In the genomic region with DNA sequence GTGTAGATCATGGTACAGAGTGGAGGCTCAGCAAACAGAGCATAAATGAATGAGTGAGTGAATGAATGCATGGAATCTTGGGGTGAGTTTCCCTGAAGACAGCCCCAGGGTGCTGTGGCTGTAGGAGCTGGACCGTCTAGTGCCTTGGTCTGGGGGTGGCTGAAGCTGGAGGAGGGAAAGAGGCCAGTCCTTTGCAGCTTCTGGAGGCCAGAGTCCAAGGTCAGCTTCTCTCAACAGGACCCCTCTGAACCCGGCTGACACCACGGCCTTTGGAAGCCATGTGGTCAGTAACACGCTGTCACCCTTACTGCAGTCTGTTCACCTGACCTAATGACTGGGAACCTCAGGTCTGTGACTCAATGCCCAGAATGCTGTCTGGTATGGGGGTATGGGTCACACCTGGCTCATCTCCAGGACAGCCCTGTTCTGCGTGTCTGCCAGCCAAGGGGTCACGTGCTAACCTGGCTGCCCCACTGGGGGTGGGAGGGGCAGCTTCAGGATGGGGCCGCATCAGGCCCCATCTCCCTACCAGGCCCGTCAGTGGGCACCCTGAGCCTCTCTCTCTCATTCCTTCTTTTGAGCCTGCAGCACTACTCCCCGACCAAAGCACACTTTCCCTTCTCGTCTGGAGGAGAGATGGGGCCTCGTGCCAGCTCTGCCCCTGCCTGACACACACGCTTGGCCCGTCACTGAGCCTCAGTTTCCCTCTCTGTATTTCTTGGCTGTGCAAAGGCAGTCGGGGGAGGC, we compare ENCODE assay signal across 1 cellular context.
TF ChIP-seq lines count a peak whose summit lies in the region.

No MANE protein-coding gene starts in this region.

TF ChIP-seq in HepG2, 621 proteins besides CTCF, POLR2A, EP300 and RAD21 (continued from another document and continues in another):
- TF ChIP-seq, protein P1, sequence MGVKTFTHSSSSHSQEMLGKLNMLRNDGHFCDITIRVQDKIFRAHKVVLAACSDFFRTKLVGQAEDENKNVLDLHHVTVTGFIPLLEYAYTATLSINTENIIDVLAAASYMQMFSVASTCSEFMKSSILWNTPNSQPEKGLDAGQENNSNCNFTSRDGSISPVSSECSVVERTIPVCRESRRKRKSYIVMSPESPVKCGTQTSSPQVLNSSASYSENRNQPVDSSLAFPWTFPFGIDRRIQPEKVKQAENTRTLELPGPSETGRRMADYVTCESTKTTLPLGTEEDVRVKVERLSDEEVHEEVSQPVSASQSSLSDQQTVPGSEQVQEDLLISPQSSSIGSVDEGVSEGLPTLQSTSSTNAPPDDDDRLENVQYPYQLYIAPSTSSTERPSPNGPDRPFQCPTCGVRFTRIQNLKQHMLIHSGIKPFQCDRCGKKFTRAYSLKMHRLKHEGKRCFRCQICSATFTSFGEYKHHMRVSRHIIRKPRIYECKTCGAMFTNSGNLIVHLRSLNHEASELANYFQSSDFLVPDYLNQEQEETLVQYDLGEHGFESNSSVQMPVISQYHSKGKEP (CRISPR knock-in tag; IDR thresholded peaks at IDR 0.05), result 0 out of 2 replicates have a peak, but pooled peaks have one; percentile 27
- TF ChIP-seq ETV5 (CRISPR knock-in tag; IDR thresholded peaks at IDR 0.05; ENCODE audit: borderline replicate concordance), result no peak
- 0 out of 2 replicates have a peak, but pooled peaks have one; percentile 14 for TF ChIP-seq ZNF121 (CRISPR knock-in tag; IDR thresholded peaks at IDR 0.05)
- peak; percentile 15 for TF ChIP-seq ZNF18 (CRISPR knock-in tag; IDR thresholded peaks at IDR 0.05; ENCODE audit: insufficient replicate concordance)
- TF ChIP-seq ZNF33A (CRISPR knock-in tag; IDR thresholded peaks at IDR 0.05; ENCODE audit: borderline replicate concordance), result no peak
- TF ChIP-seq RXRA (CRISPR knock-in tag; IDR thresholded peaks at IDR 0.05), result peak; percentile 98
- no peak for TF ChIP-seq GTF2F1 (IDR thresholded peaks at IDR 0.05; ENCODE audit: low read length)
- no peak for TF ChIP-seq FOXO4 (CRISPR knock-in tag; conservative IDR thresholded peaks at IDR 0.05)
- TF ChIP-seq HOXD1 (CRISPR knock-in tag; IDR thresholded peaks at IDR 0.05), result no peak
- TF ChIP-seq MYC (CRISPR knock-in tag; IDR thresholded peaks at IDR 0.05; ENCODE audit: borderline replicate concordance), result peak; percentile 96
- peak; percentile 85 for TF ChIP-seq PPARG (CRISPR knock-in tag; conservative IDR thresholded peaks at IDR 0.05)
- peak; percentile 46; the same call in 1 of the 2 replicates for TF ChIP-seq ZNF224 (CRISPR knock-in tag; IDR thresholded peaks at IDR 0.05)
- peak; percentile 89 for TF ChIP-seq ZNF687 (CRISPR knock-in tag; IDR thresholded peaks at IDR 0.05)
- peak; percentile 64; the same call in 1 of the 2 replicates for TF ChIP-seq KMT2A (CRISPR knock-in tag; IDR thresholded peaks at IDR 0.05)
- TF ChIP-seq EHMT2 (IDR thresholded peaks at IDR 0.05; ENCODE audit: borderline replicate concordance, low read depth, low read length), result peak; percentile 49; the same call in 1 of the 2 replicates
- no peak for TF ChIP-seq ZNF773 (CRISPR knock-in tag; IDR thresholded peaks at IDR 0.05; ENCODE audit: borderline replicate concordance)
- TF ChIP-seq THYN1 (CRISPR knock-in tag; IDR thresholded peaks at IDR 0.05; ENCODE audit: borderline replicate concordance, low read depth), result no peak
- no peak for TF ChIP-seq MAFK (conservative IDR thresholded peaks at IDR 0.05 in 1 of 2, IDR thresholded peaks at IDR 0.05 in 1 of 2; ENCODE audit: low read length in 2 of 2)
- no peak for TF ChIP-seq ISL2 (CRISPR knock-in tag; IDR thresholded peaks at IDR 0.05)
- TF ChIP-seq ZNF879 (CRISPR knock-in tag; IDR thresholded peaks at IDR 0.05), result no peak
- 0 out of 2 replicates have a peak, but pooled peaks have one; percentile 26 for TF ChIP-seq POLR2G (IDR thresholded peaks at IDR 0.05; ENCODE audit: low read depth, low read length)
- 0 out of 2 replicates have a peak, but pooled peaks have one; percentile 35 for TF ChIP-seq ZNF670 (CRISPR knock-in tag; IDR thresholded peaks at IDR 0.05; ENCODE audit: borderline replicate concordance)
- no peak for TF ChIP-seq ZNF432 (CRISPR knock-in tag; IDR thresholded peaks at IDR 0.05; ENCODE audit: borderline replicate concordance)
- 0 out of 2 replicates have a peak, but pooled peaks have one; percentile 32 for TF ChIP-seq ARHGAP35 (CRISPR knock-in tag; IDR thresholded peaks at IDR 0.05; ENCODE audit: borderline replicate concordance)
- no peak; the same call in 1 of the 2 replicates for TF ChIP-seq RNF219 (CRISPR knock-in tag; IDR thresholded peaks at IDR 0.05)
- peak; percentile 88 for TF ChIP-seq FOXK1 (CRISPR knock-in tag; IDR thresholded peaks at IDR 0.05; ENCODE audit: borderline replicate concordance, low read depth)
- TF ChIP-seq, protein P2, sequence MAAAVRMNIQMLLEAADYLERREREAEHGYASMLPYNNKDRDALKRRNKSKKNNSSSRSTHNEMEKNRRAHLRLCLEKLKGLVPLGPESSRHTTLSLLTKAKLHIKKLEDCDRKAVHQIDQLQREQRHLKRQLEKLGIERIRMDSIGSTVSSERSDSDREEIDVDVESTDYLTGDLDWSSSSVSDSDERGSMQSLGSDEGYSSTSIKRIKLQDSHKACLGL (CRISPR knock-in tag; IDR thresholded peaks at IDR 0.05), result peak; percentile 76; the same call in 1 of the 2 replicates
- peak; percentile 89; the same call in 1 of the 2 replicates for TF ChIP-seq CSRNP1 (CRISPR knock-in tag; IDR thresholded peaks at IDR 0.05)
- no peak for TF ChIP-seq RELA (CRISPR knock-in tag; IDR thresholded peaks at IDR 0.05)
- TF ChIP-seq, protein P3, sequence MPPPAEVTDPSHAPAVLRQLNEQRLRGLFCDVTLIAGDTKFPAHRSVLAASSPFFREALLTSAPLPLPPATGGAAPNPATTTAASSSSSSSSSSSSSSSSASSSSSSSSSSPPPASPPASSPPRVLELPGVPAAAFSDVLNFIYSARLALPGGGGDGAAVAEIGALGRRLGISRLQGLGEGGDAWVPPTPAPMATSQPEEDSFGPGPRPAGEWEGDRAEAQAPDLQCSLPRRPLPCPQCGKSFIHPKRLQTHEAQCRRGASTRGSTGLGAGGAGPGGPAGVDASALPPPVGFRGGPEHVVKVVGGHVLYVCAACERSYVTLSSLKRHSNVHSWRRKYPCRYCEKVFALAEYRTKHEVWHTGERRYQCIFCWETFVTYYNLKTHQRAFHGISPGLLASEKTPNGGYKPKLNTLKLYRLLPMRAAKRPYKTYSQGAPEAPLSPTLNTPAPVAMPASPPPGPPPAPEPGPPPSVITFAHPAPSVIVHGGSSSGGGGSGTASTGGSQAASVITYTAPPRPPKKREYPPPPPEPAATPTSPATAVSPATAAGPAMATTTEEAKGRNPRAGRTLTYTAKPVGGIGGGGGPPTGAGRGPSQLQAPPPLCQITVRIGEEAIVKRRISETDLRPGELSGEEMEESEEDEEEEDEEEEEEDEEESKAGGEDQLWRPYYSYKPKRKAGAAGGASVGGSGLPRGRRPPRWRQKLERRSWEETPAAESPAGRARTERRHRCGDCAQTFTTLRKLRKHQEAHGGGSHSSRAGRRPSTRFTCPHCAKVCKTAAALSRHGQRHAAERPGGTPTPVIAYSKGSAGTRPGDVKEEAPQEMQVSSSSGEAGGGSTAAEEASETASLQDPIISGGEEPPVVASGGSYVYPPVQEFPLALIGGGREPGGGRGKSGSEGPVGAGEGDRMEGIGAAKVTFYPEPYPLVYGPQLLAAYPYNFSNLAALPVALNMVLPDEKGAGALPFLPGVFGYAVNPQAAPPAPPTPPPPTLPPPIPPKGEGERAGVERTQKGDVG (CRISPR knock-in tag; IDR thresholded peaks at IDR 0.05; ENCODE audit: borderline replicate concordance), result peak; percentile 51; the same call in 1 of the 2 replicates
- TF ChIP-seq ZNF256 (CRISPR knock-in tag; conservative IDR thresholded peaks at IDR 0.05), result no peak
- peak; percentile 42; the same call in 1 of the 2 replicates for TF ChIP-seq TOPORS (CRISPR knock-in tag; IDR thresholded peaks at IDR 0.05)
- no peak for TF ChIP-seq HOXA5 (CRISPR knock-in tag; IDR thresholded peaks at IDR 0.05)
- TF ChIP-seq MTF2 (CRISPR knock-in tag; IDR thresholded peaks at IDR 0.05; ENCODE audit: borderline replicate concordance), result no peak
- peak; percentile 27; the same call in 1 of the 2 replicates for TF ChIP-seq TRAFD1 (CRISPR knock-in tag; IDR thresholded peaks at IDR 0.05; ENCODE audit: borderline replicate concordance)
